ENCODE assay signal across 10 cellular contexts in the genomic region with DNA sequence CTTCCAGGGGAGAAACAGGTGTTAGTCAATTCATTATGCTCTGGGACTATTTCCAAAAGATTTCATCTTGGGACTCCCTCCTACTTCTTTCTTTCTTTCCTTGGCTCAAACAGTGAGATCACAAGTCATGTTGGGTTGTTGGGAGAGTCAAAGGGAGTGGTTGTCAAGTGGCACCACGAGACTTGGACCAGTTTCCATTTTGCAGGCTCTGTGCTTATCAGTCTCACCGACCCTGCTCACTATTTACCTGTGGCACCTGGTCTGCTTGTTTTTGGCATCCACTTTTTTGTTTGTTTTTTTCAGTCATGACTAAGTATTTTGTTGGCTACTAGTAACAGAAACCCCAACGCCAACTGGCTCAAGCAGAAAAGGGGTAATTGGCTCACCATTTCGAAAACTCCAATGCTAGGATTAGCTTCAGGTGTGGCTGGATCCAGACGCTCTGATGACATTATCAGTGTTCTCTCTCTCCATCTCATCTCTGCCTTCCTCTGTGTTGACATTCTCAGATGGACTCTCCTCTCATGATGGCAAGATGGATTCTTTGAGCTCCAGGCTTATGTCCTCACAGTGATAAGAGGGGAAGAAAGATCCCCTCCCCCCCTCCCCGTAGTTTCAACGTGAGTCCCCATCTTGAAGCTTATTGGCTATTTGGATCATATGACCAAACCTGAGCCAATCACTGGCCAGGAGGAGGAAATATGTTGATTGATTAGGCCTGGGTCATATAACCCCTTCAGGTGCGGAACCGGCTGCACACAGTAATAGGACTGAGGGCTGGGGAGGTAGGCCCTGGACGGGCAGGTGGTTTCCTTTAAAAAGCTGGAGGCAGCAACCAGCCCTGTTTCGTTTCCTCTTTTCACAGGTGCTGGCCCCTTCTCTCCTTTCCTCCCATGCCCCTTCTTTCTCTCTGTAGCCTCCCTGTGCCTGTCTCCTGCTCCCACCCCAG. TPM values are rescaled to one million over a fixed set of nuclear protein-coding genes. Genes with fewer than 3 reads are reported as not detected.
A peak's percentile ranks its signal among the peaks of the same experiment; 100 is the strongest.
DNase-seq lines count a peak whose midpoint lies in the region; ATAC-seq and TF ChIP-seq lines count a peak whose summit lies in the region.
"Had no signal": no experiment of that assay in that cellular context is flagged by ENCODE, and none has a peak within 500 bp of the region (broad histone marks: within the 10 kb centered on the region; RNA-seq: fewer than 3 reads in every experiment).

No MANE protein-coding gene starts in this region.

- H3K27ac ChIP-seq in OCI-LY1 (ENCODE audit: low read depth, low read length, poor library complexity, severe bottlenecking) (peak overlapping the region; percentile 93), thyroid gland (no peak overlapping the region)

- peak overlapping the region; percentile 35; the same call in 1 of the 2 replicates for H3K9ac ChIP-seq in OCI-LY1 (ENCODE audit: low read length)

- TF ChIP-seq CTCF in GM10248 (IDR thresholded peaks at IDR 0.05; ENCODE audit: control extremely low read depth, extremely low read depth, low read depth, missing control alignments) (no peak), OCI-LY1 (IDR thresholded peaks at IDR 0.05; ENCODE audit: low read length) (no peak), thyroid gland (IDR thresholded peaks at IDR 0.05) (no peak)

- ATAC-seq in GM19351 (IDR thresholded peaks at IDR 0.05; ENCODE audit: unreplicated experiment) = peak; percentile 92
- ATAC-seq in HG03025 (IDR thresholded peaks at IDR 0.05; ENCODE audit: low FRiP score, unreplicated experiment) = peak; percentile 92
- ATAC-seq: naive thymus-derived CD4-positive, alpha-beta T cell had no signal

- 81 to 83% methylated on average over 11 of the region's 11 CpGs for WGBS in thyroid gland, 2 donors

- H2AFZ ChIP-seq in OCI-LY1 (ENCODE audit: low read length) = no peak overlapping the region

- DNase-seq in GM10248 (ENCODE audit: extremely low spot score) (peak; percentile 82), middle frontal gyrus (ENCODE audit: extremely low spot score, low spot score) (no peak), H4 (ENCODE audit: low spot score) (no peak), foreskin melanocyte (no peak), thyroid gland (no peak)
- DNase-seq: activated naive CD8-positive, alpha-beta T cell treated with anti-CD3 and anti-CD28 coated beads, Interleukin-2, amount 10 ng/mL, durations not matched to agents 7 days and 5 days; naive thymus-derived CD4-positive, alpha-beta T cell had no signal

- H3K4me3 ChIP-seq in OCI-LY1 (ENCODE audit: low read depth, low read length, poor library complexity, severe bottlenecking) (peak overlapping the region; percentile 56), thyroid gland (replicated peaks in 1 of 3) (no peak overlapping the region)

- no peaks in the 10 kb centered on the region for H3K9me3 ChIP-seq in OCI-LY1 (ENCODE audit: low read length)
- H3K9me3 ChIP-seq in thyroid gland = no peaks in the 10 kb centered on the region

- H3K9me2 ChIP-seq in OCI-LY1 (ENCODE audit: low read depth, low read length) = no peaks in the 10 kb centered on the region

- peak overlapping the region; percentile 63 for H3K4me2 ChIP-seq in OCI-LY1 (ENCODE audit: low read length)

- intact Hi-C loops in thyroid gland (cut with DNase I) = no loop called here

- H3F3A ChIP-seq in OCI-LY1 (ENCODE audit: insufficient read depth, low read length) = no peaks in the 10 kb centered on the region

- H3K4me1 ChIP-seq in OCI-LY1 (ENCODE audit: insufficient read depth, low read length, severe bottlenecking) = peaks cover 27% of the 10 kb centered on the region
- no peaks in the 10 kb centered on the region for H3K4me1 ChIP-seq in thyroid gland

- H3K36me3 ChIP-seq in OCI-LY1 (ENCODE audit: insufficient read depth, low read length) (no peaks in the 10 kb centered on the region), thyroid gland (no peaks in the 10 kb centered on the region)

- no peaks in the 10 kb centered on the region for H3K79me2 ChIP-seq in OCI-LY1 (ENCODE audit: insufficient read depth, low read length)

- POLR2A ChIA-PET in GM10248 (lab: Yijun Ruan, JAX) = interaction anchor here (0.6 kb wide), 1 partner anchor 16 kb away, joined by 3 read pairs; no protein-coding TSS in a partner anchor

- CTCF ChIA-PET in GM10248 (lab: Yijun Ruan, JAX) = interaction anchor here (1.4 kb wide), 2 partner anchors 33 to 39 kb away, joined by 3 read pairs; no protein-coding TSS in a partner anchor

- H4K20me1 ChIP-seq in OCI-LY1 (ENCODE audit: insufficient read depth, low read length) = no peaks in the 10 kb centered on the region

- H3K27me3 ChIP-seq in OCI-LY1 (ENCODE audit: insufficient read depth, low read length) (no peaks in the 10 kb centered on the region), thyroid gland (no peaks in the 10 kb centered on the region)

- TF ChIP-seq POLR2A in thyroid gland (IDR thresholded peaks at IDR 0.05) = no peak

RNA-seq across cellular contexts. Expression of a gene that starts 36.8 kb away (rescaled TPM):
- 3.2 and 6.6 TPM in 2 replicates for total RNA-seq in H4 (2014; rRNA removed; shearing (Covaris generic))
- total RNA-seq in thyroid gland = 10 to 100 TPM in 1 of 4 donors, 1 to 10 TPM in 3; 4.4 to 10.1 (median 6.8) TPM
- total RNA-seq: activated naive CD8-positive, alpha-beta T cell treated with anti-CD3 and anti-CD28 coated beads, Interleukin-2, amount 10 ng/mL, durations not matched to agents 7 days and 5 days; naive thymus-derived CD4-positive, alpha-beta T cell had no signal
